Comparison of ENCODE assay signal across 1 cellular context in genomic region chr15:72979754-72980153, GRCh38.
TF ChIP-seq lines count a peak whose summit lies in the region.

No MANE protein-coding gene starts in this region.

TF ChIP-seq in IMR-90, 13 proteins besides CTCF, POLR2A, EP300 and RAD21 (continued from another document):
- no peak for TF ChIP-seq MXI1 (IDR thresholded peaks at IDR 0.05; ENCODE audit: borderline replicate concordance, low read depth, low read length)
- TF ChIP-seq MAFK (IDR thresholded peaks at IDR 0.05; ENCODE audit: low read depth, low read length): no peak
- TF ChIP-seq USF2 (IDR thresholded peaks at IDR 0.05; ENCODE audit: low read depth, low read length): 0 out of 2 replicates have a peak, but pooled peaks have one; percentile 13
